20 cellular contexts compared by ENCODE assay signal in genomic region chr10:86337121-86337601, GRCh38. TPM values are rescaled to one million over a fixed set of nuclear protein-coding genes. Genes with fewer than 3 reads are reported as not detected.
A peak's percentile ranks its signal among the peaks of the same experiment; 100 is the strongest.
DNase-seq lines count a peak whose midpoint lies in the region; ATAC-seq and TF ChIP-seq lines count a peak whose summit lies in the region.
"Had no signal": no experiment of that assay in that cellular context is flagged by ENCODE, and none has a peak within 500 bp of the region (broad histone marks: within the 10 kb centered on the region; RNA-seq: fewer than 3 reads in every experiment).

No MANE protein-coding gene starts in this region.

- no peak overlapping the region for H2AFZ ChIP-seq in osteoblast (ENCODE audit: low read length)

- no peak overlapping the region for H3K27ac Mint-ChIP-seq in effector memory CD8-positive, alpha-beta T cell
- H3K27ac Mint-ChIP-seq in type B pancreatic cell: no peak overlapping the region
- H3K27ac Mint-ChIP-seq: activated naive CD4-positive, alpha-beta T cell treated with anti-CD3 and anti-CD28 coated beads, Interleukin-2, amount 50 U/mL, for 24 hours; CD4-positive, alpha-beta T cell; IgD-negative memory B cell; mesothelial cell of epicardium had no signal

- H3K4me3 Mint-ChIP-seq in effector memory CD8-positive, alpha-beta T cell: no peak overlapping the region
- H3K4me3 Mint-ChIP-seq in type B pancreatic cell: no peak overlapping the region
- H3K4me3 Mint-ChIP-seq: activated naive CD4-positive, alpha-beta T cell treated with anti-CD3 and anti-CD28 coated beads, Interleukin-2, amount 50 U/mL, for 24 hours; CD4-positive, alpha-beta T cell; IgD-negative memory B cell; mesothelial cell of epicardium had no signal

- H3K4me2 ChIP-seq in osteoblast (ENCODE audit: insufficient read depth, low read length): no peak overlapping the region
- H3K4me2 ChIP-seq: smooth muscle cell had no signal

- H3K9me3 ChIP-seq in osteoblast (ENCODE audit: low read depth, low read length) (no peaks in the 10 kb centered on the region), Peyer's patch (no peaks in the 10 kb centered on the region)
- H3K9me3 ChIP-seq: breast epithelium had no signal

- no peaks in the 10 kb centered on the region for H3K4me1 Mint-ChIP-seq in effector memory CD8-positive, alpha-beta T cell (ENCODE audit: low read depth in 2 of 2)
- peaks cover 7% of the 10 kb centered on the region for H3K4me1 Mint-ChIP-seq in type B pancreatic cell (ENCODE audit: unreplicated experiment)
- H3K4me1 Mint-ChIP-seq: activated naive CD4-positive, alpha-beta T cell treated with anti-CD3 and anti-CD28 coated beads, Interleukin-2, amount 50 U/mL, for 24 hours; mesothelial cell of epicardium had no signal

- H3K36me3 Mint-ChIP-seq in effector memory CD8-positive, alpha-beta T cell (ENCODE audit: insufficient read depth): no peaks in the 10 kb centered on the region
- H3K36me3 Mint-ChIP-seq in type B pancreatic cell: no peaks in the 10 kb centered on the region
- H3K36me3 Mint-ChIP-seq: activated naive CD4-positive, alpha-beta T cell treated with anti-CD3 and anti-CD28 coated beads, Interleukin-2, amount 50 U/mL, for 24 hours; mesothelial cell of epicardium had no signal

- DNase-seq in SKM-1 treated with dmso at 0.1 percent for 144 hours (lab: John Stamatoyannopoulos, UW; ENCODE audit: unreplicated experiment) (peak; percentile 12), SKM-1 (lab: John Stamatoyannopoulos, UW; ENCODE audit: unreplicated experiment) (no peak), osteoblast (ENCODE audit: insufficient read length, low spot score, missing footprints) (peak; percentile 53), type B pancreatic cell (ENCODE audit: extremely low spot score, unreplicated experiment) (no peak), Peyer's patch (no peak)
- no peak for DNase-seq in effector memory CD8-positive, alpha-beta T cell
- DNase-seq: activated CD8-positive, alpha-beta memory T cell treated with anti-CD3 and anti-CD28 coated beads, Interleukin-2, amount 50 U/mL, for 48 hours; CD4-positive, alpha-beta T cell; effector memory CD4-positive, alpha-beta T cell; NCI-H446 treated with DMSO at 0.1 percent for 48 hours; occipital lobe had no signal

- H3K36me3 ChIP-seq in osteoblast (ENCODE audit: insufficient read depth, low read length): no peaks in the 10 kb centered on the region
- no peaks in the 10 kb centered on the region for H3K36me3 ChIP-seq in Peyer's patch
- H3K36me3 ChIP-seq: breast epithelium had no signal

- H3K27me3 ChIP-seq in osteoblast (ENCODE audit: insufficient read depth, low read length) (no peaks in the 10 kb centered on the region), Peyer's patch (no peaks in the 10 kb centered on the region)
- H3K27me3 ChIP-seq: breast epithelium had no signal

- H4K20me1 ChIP-seq in osteoblast (ENCODE audit: insufficient read depth, low read length): no peaks in the 10 kb centered on the region

- TF ChIP-seq POLR2A in Peyer's patch (IDR thresholded peaks at IDR 0.05): no peak

- H3K4me1 ChIP-seq in osteoblast (ENCODE audit: insufficient read depth, low read length) (no peaks in the 10 kb centered on the region), Peyer's patch (no peaks in the 10 kb centered on the region)
- H3K4me1 ChIP-seq: breast epithelium had no signal

- H3K27me3 Mint-ChIP-seq in effector memory CD8-positive, alpha-beta T cell: peaks cover 31 to 50% of the 10 kb centered on the region in 2 donors
- peaks cover 13% of the 10 kb centered on the region for H3K27me3 Mint-ChIP-seq in type B pancreatic cell
- H3K27me3 Mint-ChIP-seq: activated naive CD4-positive, alpha-beta T cell treated with anti-CD3 and anti-CD28 coated beads, Interleukin-2, amount 50 U/mL, for 24 hours had no signal

- H3K4me3 ChIP-seq in osteoblast (ENCODE audit: insufficient read depth, low read length) (no peak overlapping the region), Peyer's patch (no peak overlapping the region)
- H3K4me3 ChIP-seq: breast epithelium, smooth muscle cell had no signal

- H3K79me2 ChIP-seq in osteoblast (ENCODE audit: insufficient read depth, low read length): no peaks in the 10 kb centered on the region

- no peak overlapping the region for H3K27ac ChIP-seq in osteoblast (ENCODE audit: low read depth, low read length)
- no peak overlapping the region for H3K27ac ChIP-seq in Peyer's patch
- H3K27ac ChIP-seq: 22Rv1, breast epithelium had no signal

- ATAC-seq in GM21576 (IDR thresholded peaks at IDR 0.05; ENCODE audit: unreplicated experiment) (peak; percentile 56), HG03159 (IDR thresholded peaks at IDR 0.05; ENCODE audit: unreplicated experiment) (peak; percentile 56)
- no peak for ATAC-seq in effector memory CD8-positive, alpha-beta T cell (replicated peaks)

- TF ChIP-seq CTCF in osteoblast (IDR thresholded peaks at IDR 0.05; ENCODE audit: extremely low read depth, low read depth, low read length) (no peak), type B pancreatic cell (conservative IDR thresholded peaks at IDR 0.05) (no peak), Peyer's patch (IDR thresholded peaks at IDR 0.05) (no peak)

- no peaks in the 10 kb centered on the region for H3K9me3 Mint-ChIP-seq in effector memory CD8-positive, alpha-beta T cell
- H3K9me3 Mint-ChIP-seq in type B pancreatic cell: no peaks in the 10 kb centered on the region
- H3K9me3 Mint-ChIP-seq: activated naive CD4-positive, alpha-beta T cell treated with anti-CD3 and anti-CD28 coated beads, Interleukin-2, amount 50 U/mL, for 24 hours; CD4-positive, alpha-beta T cell; IgD-negative memory B cell; mesothelial cell of epicardium had no signal

RNA-seq across cellular contexts. Expression of gene GRID1, which starts 29.4 kb away (rescaled TPM):
- total RNA-seq in osteoblast (under 0.01 TPM in 1 of 2 replicates, not detected in the other), type B pancreatic cell (ENCODE audit: low replicate concordance) (2.4 and 9.2 TPM in 2 replicates), Peyer's patch (10 to 100 TPM in 1 of 4 donors, 1 to 10 TPM in 2, under 1 TPM in 1; 0.35 to 10.7 (median 1.3) TPM)
- total RNA-seq: CD4-positive, alpha-beta T cell; fibroblast of villous mesenchyme had no signal

Comparison
In these comparisons a context has a peak if more than half of its experiments do, and no peak if none do; other contexts are left out.
1. DNase-seq: peak in SKM-1 treated with dmso at 0.1 percent for 144 hours (single experiment) and osteoblast (single experiment); none in SKM-1 (single experiment), effector memory CD8-positive, alpha-beta T cell (0 of 3), type B pancreatic cell (single experiment) and Peyer's patch (0 of 3).